In genomic region chr3:136937886-136938285, GRCh38 we compare ENCODE assay signal across 29 cellular contexts. TPM values are rescaled to one million over a fixed set of nuclear protein-coding genes. Genes with fewer than 3 reads are reported as not detected.
DNase-seq lines count a peak whose midpoint lies in the region; ATAC-seq lines count a peak whose summit lies in the region.
"Had no signal": no experiment of that assay in that cellular context is flagged by ENCODE, and none has a peak within 500 bp of the region (broad histone marks: within the 10 kb centered on the region; RNA-seq: fewer than 3 reads in every experiment).

No MANE protein-coding gene starts in this region.

- no peaks in the 10 kb centered on the region for H3K27me3 ChIP-seq in GM23248 (replicated peaks; ENCODE audit: insufficient read depth)
- H3K27me3 ChIP-seq in adipocyte (replicated peaks; ENCODE audit: control insufficient read depth, insufficient read depth, low read length), result no peaks in the 10 kb centered on the region
- H3K27me3 ChIP-seq: cardiac muscle cell, dorsolateral prefrontal cortex, heart left ventricle, upper lobe of left lung had no signal

- peaks cover 27% of the 10 kb centered on the region for H3F3A ChIP-seq in GM23248 (ENCODE audit: insufficient read depth)

- H3K9ac ChIP-seq in GM23248, result no peak overlapping the region
- H3K9ac ChIP-seq in adipocyte (ENCODE audit: low read length), result peak overlapping the region; percentile 32

- H3K79me2 ChIP-seq in GM23248 (ENCODE audit: insufficient read depth), result peaks cover 98% of the 10 kb centered on the region

- no peaks in the 10 kb centered on the region for H3K9me2 ChIP-seq in GM23248 (ENCODE audit: insufficient read depth)

- peak overlapping the region; percentile 21 for H3K4me2 ChIP-seq in GM23248 (ENCODE audit: unreplicated experiment)

- in situ Hi-C loops in GM23248 (cut with MboI), result no loop called here

- H3K4me1 ChIP-seq in GM23248 (ENCODE audit: insufficient read depth) (peaks cover 20% of the 10 kb centered on the region), adipocyte (ENCODE audit: control insufficient read depth, insufficient read depth, low read length) (peaks cover 39% of the 10 kb centered on the region)

- H3K9me3 ChIP-seq in GM23248 (ENCODE audit: low read depth) (no peaks in the 10 kb centered on the region), adipocyte (ENCODE audit: control insufficient read depth, low read length) (peaks cover 9% of the 10 kb centered on the region)
- H3K9me3 ChIP-seq: HAP-1, psoas muscle, upper lobe of left lung had no signal

- WGBS in GM23248 (ENCODE audit: low coverage in 1 of 2, low lambda C conversion rate in 2 of 2, missing lambda C conversion rate in 2 of 2), 2 experiments, result 50 to 53% methylated on average over 2 of the region's 2 CpGs

- H4K20me1 ChIP-seq in GM23248 (ENCODE audit: insufficient read depth), result no peaks in the 10 kb centered on the region

- ATAC-seq in GM21717 (IDR thresholded peaks at IDR 0.05; ENCODE audit: unreplicated experiment) (no peak), HG02759 (IDR thresholded peaks at IDR 0.05; ENCODE audit: unreplicated experiment) (no peak)
- ATAC-seq: heart left ventricle, psoas muscle, T-cell had no signal

- H3K4me3 ChIP-seq in GM23248 (no peak overlapping the region), adipocyte (ENCODE audit: low read length) (peak overlapping the region; percentile 58)
- H3K4me3 ChIP-seq: cardiac muscle cell, dorsolateral prefrontal cortex, HAP-1, heart left ventricle, psoas muscle, upper lobe of left lung had no signal

- H2AFZ ChIP-seq in GM23248, result no peak overlapping the region

- peaks cover 9% of the 10 kb centered on the region for H3K36me3 ChIP-seq in GM23248 (ENCODE audit: low read depth)
- H3K36me3 ChIP-seq in adipocyte (ENCODE audit: control insufficient read depth, insufficient read depth, low read length, severe bottlenecking), result peaks cover 22% of the 10 kb centered on the region
- H3K36me3 ChIP-seq: cardiac muscle cell had no signal

- peak; percentile 10 for DNase-seq in NCI-H146 (lab: John Stamatoyannopoulos, UW)
- DNase-seq in NCI-H146 treated with DMSO at 0.1 percent for 48 hours (lab: John Stamatoyannopoulos, UW; ENCODE audit: unreplicated experiment), result no peak
- DNase-seq in GM23248, result no peak
- DNase-seq in adipocyte (ENCODE audit: low read depth), result no peak
- DNase-seq in lung microvascular endothelial cell (ENCODE audit: low read depth in 2 of 2), result peak; percentile 77
- no peak for DNase-seq in epidermal melanocyte (ENCODE audit: insufficient read length, low spot score)
- DNase-seq: 8988T; activated CD8-positive, alpha-beta memory T cell treated with anti-CD3 and anti-CD28 coated beads for 24 hours; activated naive CD4-positive, alpha-beta T cell treated with Interleukin-2 at 50 U/mL for 16 hours; activated T-cell treated with anti-CD3 and anti-CD28 coated beads, Interleukin-2, amount 50 U/mL, for 1 hour; AML-193; amygdala; DMS79 treated with DMSO at 0.1 percent for 48 hours; dorsolateral prefrontal cortex; heart left ventricle; NCI-H1105 treated with DMSO at 0.1 percent for 48 hours; NCI-H446 treated with DMSO at 0.1 percent for 48 hours; NK-92 treated with Interleukin-12 subunit alpha and Interleukin-12 subunit beta, amount 100 ng/mL, for 24 hours; psoas muscle; SIG-M5; stimulated activated CD8-positive, alpha-beta memory T cell treated with anti-CD3 and anti-CD28 coated beads, Interleukin-4, amount 100 ng/mL, for 48 hours; T-cell; upper lobe of left lung had no signal

- peak overlapping the region; percentile 59 for H3K27ac ChIP-seq in GM23248
- H3K27ac ChIP-seq: cardiac muscle cell, dorsolateral prefrontal cortex, HL-60, psoas muscle, upper lobe of left lung had no signal

RNA-seq across cellular contexts. Expression of gene IL20RB, which starts 19.9 kb away (rescaled TPM):
- 97.4 and 107 TPM in 2 replicates for total RNA-seq in GM23248 (2014; rRNA removed; shearing (Covaris generic))
- 72.5 TPM in 2 replicates for polyA plus RNA-seq in GM23248 (2016; fragmentation: Nextera tagmentation; extraction: Ambion mirVana)
- total RNA-seq in lung microvascular endothelial cell, result 0.22 and 0.79 TPM in 2 replicates
- total RNA-seq: epithelial cell of proximal tubule had no signal

Comparison
In these comparisons a context has a peak if more than half of its experiments do, and no peak if none do; other contexts are left out.
1. DNase-seq: peak in NCI-H146 (single experiment) and lung microvascular endothelial cell (2 of 2); none in NCI-H146 treated with DMSO at 0.1 percent for 48 hours (single experiment), GM23248 (single experiment), adipocyte (single experiment) and epidermal melanocyte (single experiment).
2. RNA of gene IL20RB, which starts 19.9 kb away (total RNA-seq): 97.4 to 107 TPM in GM23248; 0.22 to 0.79 TPM in lung microvascular endothelial cell; every median in the first group is over 10 times any median in the second.